ENCODE assay signal across 27 cellular contexts in the genomic region with DNA sequence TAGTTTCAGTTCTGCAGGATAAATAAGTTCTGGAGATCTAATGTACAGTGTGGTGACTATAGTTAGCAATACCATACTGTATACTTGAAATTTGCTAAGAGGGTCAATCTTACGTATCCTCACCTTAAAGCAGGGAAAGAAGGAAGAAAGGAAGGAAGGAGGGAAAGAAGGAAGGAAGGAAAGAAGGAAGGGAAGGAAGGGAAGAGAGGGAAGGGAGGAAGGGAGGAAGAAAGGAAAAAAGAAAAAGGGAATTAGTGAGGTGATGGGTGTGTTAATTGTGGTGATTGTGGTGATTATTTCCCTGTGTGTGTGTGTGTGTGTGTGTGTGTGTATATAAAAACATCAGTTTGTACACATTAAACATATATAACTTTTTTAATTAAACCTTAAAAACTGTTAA.
"Had no signal": no experiment of that assay in that cellular context is flagged by ENCODE, and none has a peak within 500 bp of the region (broad histone marks: within the 10 kb centered on the region; RNA-seq: fewer than 3 reads in every experiment).

No MANE protein-coding gene starts in this region.

- H3K4me1 ChIP-seq: colonic mucosa, esophagus muscularis mucosa, esophagus squamous epithelium, foreskin keratinocyte, gastrocnemius medialis, gastroesophageal sphincter, heart left ventricle, heart right ventricle had no signal

- H3K27me3 ChIP-seq: colonic mucosa, heart left ventricle had no signal

- ATAC-seq: effector memory CD8-positive, alpha-beta T cell; esophagus mucosa; foreskin keratinocyte; gastrocnemius medialis; gastroesophageal sphincter; heart left ventricle; heart right ventricle had no signal

- H3K9me3 ChIP-seq: colonic mucosa, gastrocnemius medialis had no signal

- FAIRE-seq: colon, endometrium, endothelial cell of umbilical vein, frontal cortex had no signal

- H3K4me3 ChIP-seq: colonic mucosa, coronary artery, dorsolateral prefrontal cortex, esophagus muscularis mucosa, esophagus squamous epithelium, gastrocnemius medialis, gastroesophageal sphincter, heart left ventricle, heart right ventricle had no signal

- H3K36me3 ChIP-seq: colonic mucosa, esophagus muscularis mucosa, esophagus squamous epithelium, gastrocnemius medialis, gastroesophageal sphincter, heart left ventricle, heart right ventricle had no signal

- DNase-seq: colonic mucosa; cortex of kidney; dermis blood vessel endothelial cell; dorsolateral prefrontal cortex; effector CD4-positive, alpha-beta T cell; effector CD8-positive, alpha-beta T cell; effector memory CD4-positive, alpha-beta T cell; effector memory CD8-positive, alpha-beta T cell; endodermal cell; erythroblast; esophagus squamous epithelium; foreskin fibroblast; foreskin keratinocyte; gastrocnemius medialis; glutamatergic neuron; head of caudate nucleus; heart left ventricle; heart right ventricle had no signal

- H3K27ac ChIP-seq: colonic mucosa, coronary artery, dorsolateral prefrontal cortex, epithelial cell of prostate, esophagus muscularis mucosa, esophagus squamous epithelium, foreskin keratinocyte, gastrocnemius medialis, gastroesophageal sphincter, heart left ventricle, heart right ventricle had no signal
